In genomic region chr14:97456497-97456896, GRCh38 we compare ENCODE assay signal across 20 cellular contexts.
DNase-seq lines count a peak whose midpoint lies in the region; ATAC-seq, FAIRE-seq and TF ChIP-seq lines count a peak whose summit lies in the region.
"Had no signal": no experiment of that assay in that cellular context is flagged by ENCODE, and none has a peak within 500 bp of the region (broad histone marks: within the 10 kb centered on the region; RNA-seq: fewer than 3 reads in every experiment).

No MANE protein-coding gene starts in this region.

- peaks cover 0 to 11% (median 8%) of the 10 kb centered on the region in 4 experiments; a peak in 5 of 7 replicates for H3K27me3 ChIP-seq in H1 (replicated peaks in 1 of 4; ENCODE audit: control insufficient read depth in 3 of 4, extremely low read depth in 1 of 4, insufficient read depth in 3 of 4, low read length in 3 of 4)

- CTCF ChIA-PET in activated naive CD4-positive, alpha-beta T cell treated with anti-CD3 and anti-CD28 coated beads, Interleukin-2, amount 10 ng/mL, durations not matched to agents 7 days and 5 days (lab: Charles Lee) = interaction anchor here (1.2 to 1.3 kb wide), 2 partner anchors 42 to 86 kb away, joined by 3 to 4 read pairs; no protein-coding TSS in a partner anchor
- CTCF ChIA-PET in activated CD8-positive, alpha-beta T cell treated with anti-CD3 and anti-CD28 coated beads for 36 hours (lab: Charles Lee) = interaction anchor here (1.3 to 3.6 kb wide), 3 partner anchors 13 to 521 kb away, joined by 4 to 22 read pairs (median 7); no protein-coding TSS in a partner anchor
- CTCF ChIA-PET in H1 (lab: Charles Lee; ENCODE audit: partially characterized antibody) = no interaction called here

- POLR2A ChIA-PET in activated CD8-positive, alpha-beta T cell treated with anti-CD3 and anti-CD28 coated beads for 36 hours (lab: Charles Lee) = interaction anchor here (1.0 to 2.8 kb wide), 2 partner anchors 12 to 47 kb away, joined by 3 to 16 read pairs; no protein-coding TSS in a partner anchor
- POLR2A ChIA-PET in H1 (lab: Charles Lee; ENCODE audit: partially characterized antibody) = no interaction called here

- H2BK20ac ChIP-seq in H1 (ENCODE audit: low read length) = no peak overlapping the region

- H3K36me3 Mint-ChIP-seq in activated naive CD4-positive, alpha-beta T cell treated with anti-CD3 and anti-CD28 coated beads, Interleukin-2, amount 10 ng/mL, durations not matched to agents 7 days and 5 days = peaks cover 34% of the 10 kb centered on the region
- H3K36me3 Mint-ChIP-seq in activated CD8-positive, alpha-beta T cell treated with anti-CD3 and anti-CD28 coated beads for 36 hours (ENCODE audit: low read depth) = peaks cover 28% of the 10 kb centered on the region
- H3K36me3 Mint-ChIP-seq: IgD-negative memory B cell had no signal

- H3K4me2 ChIP-seq in H1 (ENCODE audit: insufficient read depth in 1 of 2, low read depth in 2 of 2, low read length in 2 of 2) = no peak overlapping the region

- H3K79me2 ChIP-seq in H1 (ENCODE audit: control insufficient read depth in 1 of 2, insufficient read depth in 2 of 2, low read length in 2 of 2) = no peaks in the 10 kb centered on the region

- peak overlapping the region; percentile 55; the same call in 1 of the 2 replicates for H2BK12ac ChIP-seq in H1 (ENCODE audit: low read depth, low read length)

- no peak overlapping the region for H3K23ac ChIP-seq in H1 (ENCODE audit: insufficient read length)

- H4K8ac ChIP-seq in H1 (ENCODE audit: extremely low read depth, insufficient read depth, low read length) = no peak overlapping the region

- H2AK5ac ChIP-seq in H1 (ENCODE audit: low read depth, low read length) = no peak overlapping the region

- no peak overlapping the region for H2BK120ac ChIP-seq in H1 (replicated peaks; ENCODE audit: low read depth, low read length)

- WGBS in H1 (ENCODE audit: extremely low coverage in 1 of 2, insufficient coverage in 1 of 2, insufficient read length in 1 of 2, insufficient replicate concordance in 2 of 2, low coverage in 1 of 2, low lambda C conversion rate in 2 of 2, missing lambda C conversion rate in 1 of 2), 2 experiments = 93% methylated on average over 7 of the region's 7 CpGs; no CpG with 5 or more reads in 1 of the 2 experiments

- no peak for TF ChIP-seq RAD21 in H1 (IDR thresholded peaks at IDR 0.05 in 1 of 2, conservative IDR thresholded peaks at IDR 0.05 in 1 of 2; ENCODE audit: low read depth in 2 of 2, low read length in 2 of 2)

- H3K36me3 ChIP-seq in H1 (ENCODE audit: control insufficient read depth in 2 of 4, insufficient read depth in 4 of 4, low read length in 3 of 4) = no peaks in the 10 kb centered on the region
- H3K36me3 ChIP-seq: WERI-Rb-1 had no signal

- H4K20me1 ChIP-seq in H1 (replicated peaks in 1 of 2; ENCODE audit: control insufficient read depth in 1 of 2, insufficient read depth in 2 of 2, low read length in 2 of 2) = no peaks in the 10 kb centered on the region

- peaks cover 23% of the 10 kb centered on the region for H3K9me3 Mint-ChIP-seq in activated naive CD4-positive, alpha-beta T cell treated with anti-CD3 and anti-CD28 coated beads, Interleukin-2, amount 10 ng/mL, durations not matched to agents 7 days and 5 days
- H3K9me3 Mint-ChIP-seq in activated CD8-positive, alpha-beta T cell treated with anti-CD3 and anti-CD28 coated beads for 36 hours = peaks cover 8% of the 10 kb centered on the region
- peaks cover 2 to 3% of the 10 kb centered on the region in 2 donors for H3K9me3 Mint-ChIP-seq in stimulated activated naive CD8-positive, alpha-beta T cell treated with anti-CD3 and anti-CD28 coated beads, Interleukin-15, amount 100 ng/mL, for 72 hours

- H2BK5ac ChIP-seq in H1 (ENCODE audit: low read depth, low read length) = no peak overlapping the region

- no peaks in the 10 kb centered on the region for H3K79me1 ChIP-seq in H1 (ENCODE audit: low read depth, low read length)

- peaks cover 0 to 9% (median 3%) of the 10 kb centered on the region in 4 experiments; a peak in 2 of 7 replicates for H3K4me1 ChIP-seq in H1 (replicated peaks in 1 of 4; ENCODE audit: control insufficient read depth in 3 of 4, insufficient read depth in 4 of 4, low read length in 3 of 4)

- H3K4me1 Mint-ChIP-seq in activated naive CD4-positive, alpha-beta T cell treated with anti-CD3 and anti-CD28 coated beads, Interleukin-2, amount 10 ng/mL, durations not matched to agents 7 days and 5 days = peaks cover 52% of the 10 kb centered on the region
- H3K4me1 Mint-ChIP-seq in activated CD8-positive, alpha-beta T cell treated with anti-CD3 and anti-CD28 coated beads for 36 hours (ENCODE audit: low read depth) = peaks cover 50% of the 10 kb centered on the region
- peaks cover 57% of the 10 kb centered on the region for H3K4me1 Mint-ChIP-seq in stimulated activated naive CD8-positive, alpha-beta T cell treated with anti-CD3 and anti-CD28 coated beads, Interleukin-15, amount 100 ng/mL, for 72 hours

- no peaks in the 10 kb centered on the region for H3K27me3 Mint-ChIP-seq in activated naive CD4-positive, alpha-beta T cell treated with anti-CD3 and anti-CD28 coated beads, Interleukin-2, amount 10 ng/mL, durations not matched to agents 7 days and 5 days
- H3K27me3 Mint-ChIP-seq in activated CD8-positive, alpha-beta T cell treated with anti-CD3 and anti-CD28 coated beads for 36 hours = no peaks in the 10 kb centered on the region
- H3K27me3 Mint-ChIP-seq in stimulated activated naive CD8-positive, alpha-beta T cell treated with anti-CD3 and anti-CD28 coated beads, Interleukin-15, amount 100 ng/mL, for 72 hours = no peaks in the 10 kb centered on the region

- no peak overlapping the region for H2AFZ ChIP-seq in H1 (ENCODE audit: low read length)

- H3K27ac ChIP-seq in H1 (ENCODE audit: low read depth, low read length) = no peak overlapping the region
- H3K27ac ChIP-seq: C4-2B, WERI-Rb-1 had no signal

- no peak for ATAC-seq in activated CD8-positive, alpha-beta T cell treated with anti-CD3 and anti-CD28 coated beads for 36 hours
- ATAC-seq in stimulated activated naive CD8-positive, alpha-beta T cell treated with anti-CD3 and anti-CD28 coated beads, Interleukin-15, amount 100 ng/mL, for 72 hours = no peak
- ATAC-seq in GM21526 (IDR thresholded peaks at IDR 0.05; ENCODE audit: low FRiP score, unreplicated experiment) (no peak), HG03108 (IDR thresholded peaks at IDR 0.05; ENCODE audit: unreplicated experiment) (no peak)

- H3K9ac ChIP-seq in H1 (replicated peaks in 1 of 4; ENCODE audit: extremely low read depth in 1 of 4, low read depth in 3 of 4, low read length in 3 of 4) = no peak overlapping the region

- H3K4me3 ChIP-seq in H1 (ENCODE audit: extremely low read depth in 1 of 4, insufficient read depth in 2 of 4, low read depth in 3 of 4, low read length in 4 of 4) = no peak overlapping the region

- H2BK15ac ChIP-seq in H1 (ENCODE audit: low read length) = no peak overlapping the region

- TF ChIP-seq CTCF in activated CD8-positive, alpha-beta T cell treated with anti-CD3 and anti-CD28 coated beads for 36 hours (IDR thresholded peaks at IDR 0.05) = no peak
- no peak for TF ChIP-seq CTCF in H1 (IDR thresholded peaks at IDR 0.05; ENCODE audit: control extremely low read depth in 1 of 3, insufficient read depth in 1 of 3, low read depth in 1 of 3, low read length in 3 of 3)

- H4K5ac ChIP-seq in H1 (ENCODE audit: insufficient read length, low read depth, low read length) = no peak overlapping the region

- peak overlapping the region; percentile 96 for H3K27ac Mint-ChIP-seq in activated naive CD4-positive, alpha-beta T cell treated with anti-CD3 and anti-CD28 coated beads, Interleukin-2, amount 10 ng/mL, durations not matched to agents 7 days and 5 days
- peak overlapping the region; percentile 100 for H3K27ac Mint-ChIP-seq in activated CD8-positive, alpha-beta T cell treated with anti-CD3 and anti-CD28 coated beads for 36 hours
- peak overlapping the region; percentile 99 to 100 for H3K27ac Mint-ChIP-seq in stimulated activated naive CD8-positive, alpha-beta T cell treated with anti-CD3 and anti-CD28 coated beads, Interleukin-15, amount 100 ng/mL, for 72 hours
- H3K27ac Mint-ChIP-seq: endodermal cell had no signal

- TF ChIP-seq POLR2A in H1 (IDR thresholded peaks at IDR 0.05; ENCODE audit: control extremely low read depth in 1 of 2, low read depth in 2 of 2, low read length in 2 of 2) = no peak

- TF ChIP-seq EP300 in H1 (IDR thresholded peaks at IDR 0.05; ENCODE audit: borderline replicate concordance in 1 of 2, low read depth in 2 of 2, low read length in 2 of 2) = no peak

- H3K14ac ChIP-seq in H1 (ENCODE audit: insufficient read length) = no peak overlapping the region

- no peak for DNase-seq in activated naive CD4-positive, alpha-beta T cell treated with anti-CD3 and anti-CD28 coated beads, Interleukin-2, amount 10 ng/mL, durations not matched to agents 7 days and 5 days
- DNase-seq in activated naive CD4-positive, alpha-beta T cell treated with anti-CD3 and anti-CD28 coated beads, Interleukin-2, amount 50 U/mL, for 16 hours = no peak
- no peak for DNase-seq in activated CD8-positive, alpha-beta T cell treated with anti-CD3 and anti-CD28 coated beads for 36 hours
- no peak for DNase-seq in H1 (ENCODE audit: low read depth in 1 of 2, low spot score in 2 of 2)
- DNase-seq in stimulated activated naive CD8-positive, alpha-beta T cell treated with anti-CD3 and anti-CD28 coated beads, Interleukin-15, amount 100 ng/mL, for 72 hours = no peak
- no peak for DNase-seq in COLO829 (ENCODE audit: low spot score)
- DNase-seq: DMS153, endodermal cell, GDM1, mesendoderm, NCI-H1436, NCI-H2171, NCI-H748 treated with DMSO at 0.1 percent for 48 hours, OCI-M1, SIG-M5, WERI-Rb-1 had no signal

- no peak overlapping the region for H3K18ac ChIP-seq in H1 (ENCODE audit: extremely low read depth, low read length)

- H3K56ac ChIP-seq in H1 (replicated peaks; ENCODE audit: insufficient read length, low read depth, low read length) = no peak overlapping the region

- H3K23me2 ChIP-seq in H1 (ENCODE audit: low read depth, low read length) = peaks cover 7% of the 10 kb centered on the region

- H4K91ac ChIP-seq in H1 (replicated peaks; ENCODE audit: insufficient read length, low read length) = no peak overlapping the region

- no peak for FAIRE-seq in H1 (lab: Jason Lieb, UNC)

- no peak overlapping the region for H3K4me3 Mint-ChIP-seq in activated naive CD4-positive, alpha-beta T cell treated with anti-CD3 and anti-CD28 coated beads, Interleukin-2, amount 10 ng/mL, durations not matched to agents 7 days and 5 days
- no peak overlapping the region for H3K4me3 Mint-ChIP-seq in activated CD8-positive, alpha-beta T cell treated with anti-CD3 and anti-CD28 coated beads for 36 hours
- H3K4me3 Mint-ChIP-seq in stimulated activated naive CD8-positive, alpha-beta T cell treated with anti-CD3 and anti-CD28 coated beads, Interleukin-15, amount 100 ng/mL, for 72 hours = peak overlapping the region; percentile 97
- H3K4me3 Mint-ChIP-seq: endodermal cell had no signal

- no peak overlapping the region for H3K4ac ChIP-seq in H1 (replicated peaks; ENCODE audit: insufficient read length, low read depth, low read length)

- intact Hi-C loops in activated CD8-positive, alpha-beta T cell treated with anti-CD3 and anti-CD28 coated beads for 36 hours (cut with micrococcal nuclease) = no loop called here

- H3K9me3 ChIP-seq in H1 (ENCODE audit: insufficient read depth in 2 of 2, low read depth in 1 of 2, low read length in 1 of 2) = no peaks in the 10 kb centered on the region

TF ChIP-seq in H1, 55 proteins besides CTCF, POLR2A, EP300 and RAD21 (continues in another document):
- no peak for TF ChIP-seq MAFK (IDR thresholded peaks at IDR 0.05; ENCODE audit: low read depth, low read length)

Comparison
In these comparisons a context has a peak if more than half of its experiments do, and no peak if none do; other contexts are left out.
1. H3K4me3 Mint-ChIP-seq: peak in stimulated activated naive CD8-positive, alpha-beta T cell treated with anti-CD3 and anti-CD28 coated beads, Interleukin-15, amount 100 ng/mL, for 72 hours (2 of 2); none in activated naive CD4-positive, alpha-beta T cell treated with anti-CD3 and anti-CD28 coated beads, Interleukin-2, amount 10 ng/mL, durations not matched to agents 7 days and 5 days (single experiment) and activated CD8-positive, alpha-beta T cell treated with anti-CD3 and anti-CD28 coated beads for 36 hours (single experiment).
2. Peak in every context shown above with its lines, with median percentiles within 50 percentile points of each other: H3K27ac Mint-ChIP-seq.